In the genomic region with DNA sequence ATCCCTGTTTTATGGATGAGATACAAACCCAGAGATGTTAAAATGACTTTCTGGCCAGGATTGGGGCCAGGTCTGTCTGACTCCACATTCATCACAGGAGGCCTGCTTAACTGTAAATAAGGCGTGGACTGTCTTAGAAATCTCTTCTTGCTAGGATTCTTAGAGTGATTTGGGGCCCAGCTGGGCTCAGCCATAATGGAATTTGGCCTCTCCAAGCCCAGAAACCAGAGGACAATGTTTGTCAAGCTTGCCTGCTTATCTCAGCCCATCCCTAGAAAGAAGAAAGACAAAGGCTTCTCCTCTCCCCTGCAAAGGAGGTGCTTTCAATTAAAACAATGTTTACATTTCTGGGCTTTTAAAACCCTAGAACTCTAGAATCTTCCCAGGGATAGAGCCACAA, we compare ENCODE assay signal across 1 cellular context.
TF ChIP-seq lines count a peak whose summit lies in the region.

No MANE protein-coding gene starts in this region.

TF ChIP-seq in liver, 16 proteins besides CTCF, POLR2A, EP300 and RAD21 (continued from another document):
- TF ChIP-seq, protein P1, sequence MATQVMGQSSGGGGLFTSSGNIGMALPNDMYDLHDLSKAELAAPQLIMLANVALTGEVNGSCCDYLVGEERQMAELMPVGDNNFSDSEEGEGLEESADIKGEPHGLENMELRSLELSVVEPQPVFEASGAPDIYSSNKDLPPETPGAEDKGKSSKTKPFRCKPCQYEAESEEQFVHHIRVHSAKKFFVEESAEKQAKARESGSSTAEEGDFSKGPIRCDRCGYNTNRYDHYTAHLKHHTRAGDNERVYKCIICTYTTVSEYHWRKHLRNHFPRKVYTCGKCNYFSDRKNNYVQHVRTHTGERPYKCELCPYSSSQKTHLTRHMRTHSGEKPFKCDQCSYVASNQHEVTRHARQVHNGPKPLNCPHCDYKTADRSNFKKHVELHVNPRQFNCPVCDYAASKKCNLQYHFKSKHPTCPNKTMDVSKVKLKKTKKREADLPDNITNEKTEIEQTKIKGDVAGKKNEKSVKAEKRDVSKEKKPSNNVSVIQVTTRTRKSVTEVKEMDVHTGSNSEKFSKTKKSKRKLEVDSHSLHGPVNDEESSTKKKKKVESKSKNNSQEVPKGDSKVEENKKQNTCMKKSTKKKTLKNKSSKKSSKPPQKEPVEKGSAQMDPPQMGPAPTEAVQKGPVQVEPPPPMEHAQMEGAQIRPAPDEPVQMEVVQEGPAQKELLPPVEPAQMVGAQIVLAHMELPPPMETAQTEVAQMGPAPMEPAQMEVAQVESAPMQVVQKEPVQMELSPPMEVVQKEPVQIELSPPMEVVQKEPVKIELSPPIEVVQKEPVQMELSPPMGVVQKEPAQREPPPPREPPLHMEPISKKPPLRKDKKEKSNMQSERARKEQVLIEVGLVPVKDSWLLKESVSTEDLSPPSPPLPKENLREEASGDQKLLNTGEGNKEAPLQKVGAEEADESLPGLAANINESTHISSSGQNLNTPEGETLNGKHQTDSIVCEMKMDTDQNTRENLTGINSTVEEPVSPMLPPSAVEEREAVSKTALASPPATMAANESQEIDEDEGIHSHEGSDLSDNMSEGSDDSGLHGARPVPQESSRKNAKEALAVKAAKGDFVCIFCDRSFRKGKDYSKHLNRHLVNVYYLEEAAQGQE (IDR thresholded peaks at IDR 0.05), result no peak
TF ChIP-seq in liver: peak in this region for 1.
